Comparison of ENCODE assay signal across 8 cellular contexts in genomic region chr16:30406911-30407793, GRCh38. TPM values are rescaled to one million over a fixed set of nuclear protein-coding genes. Genes with fewer than 3 reads are reported as not detected.
DNase-seq lines count a peak whose midpoint lies in the region; ATAC-seq and TF ChIP-seq lines count a peak whose summit lies in the region.

ZNF771 (plus strand) TSS chr16:30407606; CDS start chr16:30408054, 448 bp downstream.

- peak within 1 kb of the TSS; percentile 63 for H3K9ac ChIP-seq in iPS-18a (ENCODE audit: low read length)
- H3K9ac ChIP-seq in skeletal muscle satellite cell (ENCODE audit: low read depth, low read length), result peak within 1 kb of the TSS; percentile 91

- H3K27ac ChIP-seq in brain microvascular endothelial cell, result peak within 1 kb of the TSS; percentile 57
- peak within 1 kb of the TSS; percentile 3 for H3K27ac ChIP-seq in iPS-18a (ENCODE audit: low read length)

- H3K36me3 ChIP-seq in brain microvascular endothelial cell (replicated peaks) (peaks cover 4% of the 10 kb centered on the region), iPS-18a (ENCODE audit: control insufficient read depth, low read depth, low read length) (peaks cover 5% of the 10 kb centered on the region), skeletal muscle satellite cell (ENCODE audit: insufficient read depth, low read length) (peaks cover 17% of the 10 kb centered on the region)

- H3K4me3 ChIP-seq in brain microvascular endothelial cell (ENCODE audit: low read depth, low read length), result peak within 1 kb of the TSS; percentile 71
- peak within 1 kb of the TSS; percentile 56 for H3K4me3 ChIP-seq in iPS-18a (ENCODE audit: low read length)
- peak within 1 kb of the TSS; percentile 80 for H3K4me3 ChIP-seq in skeletal muscle satellite cell (ENCODE audit: low read length)

- DNase-seq in NCI-H2081 (lab: John Stamatoyannopoulos, UW) (peak; percentile 83 to 87), NCI-H2081 treated with DMSO at 0.1 percent for 48 hours (lab: John Stamatoyannopoulos, UW) (no peak), NCI-H1930 (lab: John Stamatoyannopoulos, UW) (peak; percentile 84 to 89), UCSD-AML1 (lab: John Stamatoyannopoulos, UW; ENCODE audit: unreplicated experiment) (peak; percentile 93), brain microvascular endothelial cell (peak; percentile 74)

- H3K4me2 ChIP-seq in skeletal muscle satellite cell (ENCODE audit: low read length), result peak within 1 kb of the TSS; percentile 83

- H3K27me3 ChIP-seq in brain microvascular endothelial cell (replicated peaks) (no peaks in the 10 kb centered on the region), iPS-18a (ENCODE audit: control insufficient read depth, insufficient read depth, low read length) (no peaks in the 10 kb centered on the region), skeletal muscle satellite cell (ENCODE audit: control insufficient read depth, insufficient read depth, low read length) (no peaks in the 10 kb centered on the region)

- TF ChIP-seq CTCF in brain microvascular endothelial cell (IDR thresholded peaks at IDR 0.05; ENCODE audit: low read depth, low read length, missing control alignments), result no peak

- in situ Hi-C loops in brain microvascular endothelial cell (cut with HindIII; ENCODE audit: low pct_ligation_motif_present, low sequenced_read_pairs), result no loop called here

- H3K9me3 ChIP-seq in iPS-18a (ENCODE audit: control insufficient read depth, low read depth, low read length), result no peaks in the 10 kb centered on the region
- no peaks in the 10 kb centered on the region for H3K9me3 ChIP-seq in skeletal muscle satellite cell (replicated peaks; ENCODE audit: low read length)

- ATAC-seq in HG02884 (IDR thresholded peaks at IDR 0.05; ENCODE audit: unreplicated experiment), result peak; percentile 76

- H3K4me1 ChIP-seq in iPS-18a (ENCODE audit: control insufficient read depth, low read depth, low read length) (peaks cover 3% of the 10 kb centered on the region), skeletal muscle satellite cell (ENCODE audit: control insufficient read depth, insufficient read depth, low read length) (peaks cover 22% of the 10 kb centered on the region)

RNA-seq across cellular contexts. Expression of gene ZNF771, which starts in this region (rescaled TPM):
- total RNA-seq in skeletal muscle satellite cell (2012; rRNA removed), result 9.4 and 11.8 TPM in 2 replicates
